14 cellular contexts compared by ENCODE assay signal in the genomic region with DNA sequence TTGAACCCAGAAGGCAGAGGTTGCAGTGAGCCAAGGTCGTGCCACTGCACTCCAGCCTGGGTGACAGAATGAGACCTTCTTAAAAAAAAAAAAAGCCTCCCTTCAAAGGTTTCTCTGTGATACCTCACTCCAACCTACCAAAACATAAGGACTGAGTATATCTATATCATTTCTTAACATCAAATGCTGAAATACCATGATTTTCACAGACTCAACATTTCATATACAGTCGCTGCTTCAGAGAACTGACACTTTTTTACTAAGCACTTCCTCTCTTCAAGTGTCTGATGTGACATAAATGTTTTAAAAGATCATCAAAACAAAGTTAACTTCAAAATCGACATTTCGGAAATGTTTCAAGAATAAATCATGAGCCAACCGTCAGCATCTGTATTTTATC. TPM values are rescaled to one million over a fixed set of nuclear protein-coding genes. Genes with fewer than 3 reads are reported as not detected.
DNase-seq lines count a peak whose midpoint lies in the region; ATAC-seq and TF ChIP-seq lines count a peak whose summit lies in the region.
"Had no signal": no experiment of that assay in that cellular context is flagged by ENCODE, and none has a peak within 500 bp of the region (broad histone marks: within the 10 kb centered on the region; RNA-seq: fewer than 3 reads in every experiment).

No MANE protein-coding gene starts in this region.

- H3K4me1 ChIP-seq in HUES48 (ENCODE audit: control insufficient read depth, insufficient read depth, low read length) = no peaks in the 10 kb centered on the region
- H3K4me1 ChIP-seq in esophagus muscularis mucosa = peaks cover 13 to 26% (median 16%) of the 10 kb centered on the region in 4 donors

- H3K27me3 ChIP-seq in HUES48 (ENCODE audit: control insufficient read depth, insufficient read depth, low read length) (no peaks in the 10 kb centered on the region), esophagus muscularis mucosa (no peaks in the 10 kb centered on the region)

- H3K27ac Mint-ChIP-seq in activated naive CD4-positive, alpha-beta T cell treated with anti-CD3 and anti-CD28 coated beads, Interleukin-2, amount 50 U/mL, for 72 hours = peak overlapping the region in 1 of 2 donors; percentile 11
- H3K27ac Mint-ChIP-seq in activated naive CD4-positive, alpha-beta T cell treated with anti-CD3 and anti-CD28 coated beads, Interleukin-2, amount 10 ng/mL, durations not matched to agents 7 days and 5 days = no peak overlapping the region
- H3K27ac Mint-ChIP-seq in activated naive CD8-positive, alpha-beta T cell treated with anti-CD3 and anti-CD28 coated beads, Interleukin-2, amount 50 U/mL, for 24 hours = peak overlapping the region; percentile 30

- H3K36me3 ChIP-seq in HUES48 (ENCODE audit: control insufficient read depth, insufficient read depth, low read length) = peaks cover 75% of the 10 kb centered on the region
- H3K36me3 ChIP-seq in esophagus muscularis mucosa = peaks cover 4 to 38% (median 25%) of the 10 kb centered on the region in 4 donors

- ATAC-seq in activated naive CD4-positive, alpha-beta T cell treated with anti-CD3 and anti-CD28 coated beads, Interleukin-2, amount 50 U/mL, for 72 hours = peak; percentile 14 to 60
- ATAC-seq in activated naive CD8-positive, alpha-beta T cell treated with anti-CD3 and anti-CD28 coated beads, Interleukin-2, amount 50 U/mL, for 24 hours = no peak
- no peak for ATAC-seq in GM18505 (IDR thresholded peaks at IDR 0.05; ENCODE audit: unreplicated experiment)

- H3K9me3 ChIP-seq in HUES48 (ENCODE audit: control insufficient read depth, insufficient read depth, low read length) (no peaks in the 10 kb centered on the region), esophagus muscularis mucosa (no peaks in the 10 kb centered on the region)

- no peak for DNase-seq in activated naive CD4-positive, alpha-beta T cell treated with anti-CD3 and anti-CD28 coated beads, Interleukin-2, amount 50 U/mL, for 72 hours (ENCODE audit: low spot score in 2 of 2)
- DNase-seq in activated naive CD4-positive, alpha-beta T cell treated with anti-CD3 and anti-CD28 coated beads, Interleukin-2, amount 10 ng/mL, durations not matched to agents 7 days and 5 days = no peak
- DNase-seq in activated naive CD8-positive, alpha-beta T cell treated with anti-CD3 and anti-CD28 coated beads, Interleukin-2, amount 50 U/mL, for 24 hours = no peak
- DNase-seq in posterior vena cava (ENCODE audit: low spot score) (peak; percentile 17), esophagus muscularis mucosa (ENCODE audit: extremely low spot score) (no peak), NCI-H146 (lab: John Stamatoyannopoulos, UW) (no peak)
- DNase-seq: DMS79 treated with DMSO at 0.1 percent for 48 hours, HCEC 1CT, NCI-H187 treated with DMSO at 0.1 percent for 48 hours, NCI-H526 treated with DMSO at 0.1 percent for 48 hours, SIG-M5 had no signal

- no peak overlapping the region for H3K4me3 Mint-ChIP-seq in activated naive CD4-positive, alpha-beta T cell treated with anti-CD3 and anti-CD28 coated beads, Interleukin-2, amount 10 ng/mL, durations not matched to agents 7 days and 5 days
- no peak overlapping the region for H3K4me3 Mint-ChIP-seq in activated naive CD8-positive, alpha-beta T cell treated with anti-CD3 and anti-CD28 coated beads, Interleukin-2, amount 50 U/mL, for 24 hours

- no peaks in the 10 kb centered on the region for H3K9me3 Mint-ChIP-seq in activated naive CD4-positive, alpha-beta T cell treated with anti-CD3 and anti-CD28 coated beads, Interleukin-2, amount 50 U/mL, for 72 hours
- H3K9me3 Mint-ChIP-seq in activated naive CD4-positive, alpha-beta T cell treated with anti-CD3 and anti-CD28 coated beads, Interleukin-2, amount 10 ng/mL, durations not matched to agents 7 days and 5 days = no peaks in the 10 kb centered on the region
- no peaks in the 10 kb centered on the region for H3K9me3 Mint-ChIP-seq in activated naive CD8-positive, alpha-beta T cell treated with anti-CD3 and anti-CD28 coated beads, Interleukin-2, amount 50 U/mL, for 24 hours

- H3K4me1 Mint-ChIP-seq in activated naive CD4-positive, alpha-beta T cell treated with anti-CD3 and anti-CD28 coated beads, Interleukin-2, amount 10 ng/mL, durations not matched to agents 7 days and 5 days = peaks cover 25% of the 10 kb centered on the region
- H3K4me1 Mint-ChIP-seq in activated naive CD8-positive, alpha-beta T cell treated with anti-CD3 and anti-CD28 coated beads, Interleukin-2, amount 50 U/mL, for 24 hours = peaks cover 37% of the 10 kb centered on the region

- TF ChIP-seq POLR2A in esophagus muscularis mucosa (IDR thresholded peaks at IDR 0.05; ENCODE audit: low read depth) = no peak
- TF ChIP-seq POLR2A in GM18505 (IDR thresholded peaks at IDR 0.05; ENCODE audit: borderline replicate concordance, extremely low read depth, insufficient read depth, insufficient read length) = no peak

- H3K27ac ChIP-seq in HUES48 (ENCODE audit: low read depth, low read length) (peak overlapping the region; percentile 6), esophagus muscularis mucosa (replicated peaks in 1 of 4) (no peak overlapping the region)
- H3K27ac ChIP-seq: HL-60 had no signal

- H3K9ac ChIP-seq in HUES48 (ENCODE audit: low read depth, low read length) = no peak overlapping the region

- H3K4me3 ChIP-seq in HUES48 (ENCODE audit: low read depth, low read length) (no peak overlapping the region), esophagus muscularis mucosa (no peak overlapping the region)

- intact Hi-C loops in posterior vena cava (cut with DNase I) = loop anchor here (10.0 kb wide), 1 partner anchor 53 kb away; no protein-coding TSS in a partner anchor
- intact Hi-C loops in esophagus muscularis mucosa (cut with DNase I) = no loop called here

- H3K36me3 Mint-ChIP-seq in activated naive CD4-positive, alpha-beta T cell treated with anti-CD3 and anti-CD28 coated beads, Interleukin-2, amount 50 U/mL, for 72 hours = peaks cover 0 to 14% of the 10 kb centered on the region in 2 donors
- H3K36me3 Mint-ChIP-seq in activated naive CD4-positive, alpha-beta T cell treated with anti-CD3 and anti-CD28 coated beads, Interleukin-2, amount 10 ng/mL, durations not matched to agents 7 days and 5 days = peaks cover 60% of the 10 kb centered on the region
- H3K36me3 Mint-ChIP-seq in activated naive CD8-positive, alpha-beta T cell treated with anti-CD3 and anti-CD28 coated beads, Interleukin-2, amount 50 U/mL, for 24 hours (ENCODE audit: low read depth) = peaks cover 49% of the 10 kb centered on the region

- no peaks in the 10 kb centered on the region for H3K27me3 Mint-ChIP-seq in activated naive CD4-positive, alpha-beta T cell treated with anti-CD3 and anti-CD28 coated beads, Interleukin-2, amount 10 ng/mL, durations not matched to agents 7 days and 5 days
- no peaks in the 10 kb centered on the region for H3K27me3 Mint-ChIP-seq in activated naive CD8-positive, alpha-beta T cell treated with anti-CD3 and anti-CD28 coated beads, Interleukin-2, amount 50 U/mL, for 24 hours

- TF ChIP-seq CTCF in esophagus muscularis mucosa (IDR thresholded peaks at IDR 0.05) = no peak

- 89% methylated on average over 5 of the region's 5 CpGs for WGBS in esophagus muscularis mucosa

- CTCF ChIA-PET in activated naive CD4-positive, alpha-beta T cell treated with anti-CD3 and anti-CD28 coated beads, Interleukin-2, amount 10 ng/mL, durations not matched to agents 7 days and 5 days (lab: Charles Lee) = interaction anchor here (1.8 kb wide), 1 partner anchor 73 kb away, joined by 5 read pairs; no protein-coding TSS in a partner anchor

- no peak for TF ChIP-seq EP300 in esophagus muscularis mucosa (IDR thresholded peaks at IDR 0.05)

RNA-seq across cellular contexts. Expression of gene PRR14L, which starts 12.0 kb away (rescaled TPM):
- 10 to 100 TPM; 50.3 to 57.4 TPM for total RNA-seq in activated naive CD4-positive, alpha-beta T cell treated with anti-CD3 and anti-CD28 coated beads, Interleukin-2, amount 50 U/mL, for 72 hours
- total RNA-seq in posterior vena cava = 10 to 100 TPM; 33.6 to 36.7 TPM
- total RNA-seq in esophagus muscularis mucosa = 10 to 100 TPM; 14.6 to 21.6 (median 18.5) TPM

RNA-seq across cellular contexts. Expression of gene DEPDC5, which starts 15.9 kb away (rescaled TPM):
- 10 to 100 TPM; 50.1 to 54.4 TPM for total RNA-seq in activated naive CD4-positive, alpha-beta T cell treated with anti-CD3 and anti-CD28 coated beads, Interleukin-2, amount 50 U/mL, for 72 hours
- total RNA-seq in posterior vena cava (10 to 100 TPM; 20.2 to 25.4 TPM), esophagus muscularis mucosa (10 to 100 TPM in 3 of 4 donors, 1 to 10 TPM in 1; 7.3 to 15.8 (median 12.6) TPM)

Comparison
In these comparisons a context has a peak if more than half of its experiments do, and no peak if none do; other contexts are left out.
1. ATAC-seq: peak in activated naive CD4-positive, alpha-beta T cell treated with anti-CD3 and anti-CD28 coated beads, Interleukin-2, amount 50 U/mL, for 72 hours (2 of 2); none in activated naive CD8-positive, alpha-beta T cell treated with anti-CD3 and anti-CD28 coated beads, Interleukin-2, amount 50 U/mL, for 24 hours (single experiment) and GM18505 (single experiment).